8 cellular contexts compared by ENCODE assay signal in the genomic region with DNA sequence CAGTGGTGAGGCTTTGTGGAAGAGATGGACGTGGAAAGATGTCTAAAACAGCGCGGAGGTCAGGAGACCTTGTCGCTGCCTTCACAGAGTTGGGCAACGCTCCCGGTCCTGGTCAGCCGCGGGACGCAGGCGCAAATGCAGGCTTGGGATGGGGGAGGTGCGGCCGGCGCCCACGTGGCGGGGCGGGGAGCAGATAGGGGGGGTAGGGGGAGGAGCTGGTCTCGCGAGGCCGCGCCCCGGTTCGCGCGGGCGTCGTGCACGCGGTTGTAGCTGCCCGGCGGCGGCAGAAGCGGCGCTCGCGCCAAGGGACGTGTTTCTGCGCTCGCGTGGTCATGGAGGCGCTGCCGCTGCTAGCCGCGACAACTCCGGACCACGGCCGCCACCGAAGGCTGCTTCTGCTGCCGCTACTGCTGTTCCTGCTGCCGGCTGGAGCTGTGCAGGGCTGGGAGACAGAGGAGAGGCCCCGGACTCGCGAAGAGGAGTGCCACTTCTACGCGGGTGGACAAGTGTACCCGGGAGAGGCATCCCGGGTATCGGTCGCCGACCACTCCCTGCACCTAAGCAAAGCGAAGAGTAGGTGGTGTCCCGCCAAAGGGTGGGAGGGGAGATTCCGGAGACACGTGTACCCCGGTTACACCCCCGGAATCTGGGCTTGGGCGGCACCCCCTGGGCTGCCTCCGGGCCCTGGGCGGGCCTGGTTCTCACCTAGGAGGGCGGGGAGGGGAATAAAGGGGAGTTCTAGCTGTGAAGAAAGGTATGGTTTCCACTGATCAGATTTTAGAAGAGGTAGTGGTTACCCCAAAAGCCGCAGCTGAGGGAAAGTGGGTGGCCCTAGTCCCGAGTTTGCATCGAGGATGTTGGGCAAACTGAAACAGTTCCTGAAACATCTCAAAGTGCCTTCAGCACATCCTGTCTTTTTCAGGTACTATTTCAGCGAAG. TPM values are rescaled to one million over a fixed set of nuclear protein-coding genes. Genes with fewer than 3 reads are reported as not detected.
DNase-seq lines count a peak whose midpoint lies in the region; ATAC-seq and TF ChIP-seq lines count a peak whose summit lies in the region.

A gene (plus strand): TSS at position 255 of the 939 bp plus-strand sequence. CDS start 78 bp downstream, at position 333.

- peak; percentile 62 for ATAC-seq in GM19035 (IDR thresholded peaks at IDR 0.05; ENCODE audit: unreplicated experiment)
- peak; percentile 54 for ATAC-seq in HG03342 (IDR thresholded peaks at IDR 0.05; ENCODE audit: unreplicated experiment)

- DNase-seq in AG10803 (ENCODE audit: low read depth): peak; percentile 85
- DNase-seq in NCI-H460 (ENCODE audit: extremely low read depth, low read depth): peak; percentile 90
- peak; percentile 59 to 68 for DNase-seq in activated CD4-positive, alpha-beta T cell treated with anti-CD3 and anti-CD28 coated beads for 24 hours (ENCODE audit: low read depth in 2 of 2)
- DNase-seq in stimulated activated CD4-positive, alpha-beta T cell treated with anti-CD3 and anti-CD28 coated beads, Interleukin-1b, Interleukin-23, amount 100 ng/mL, for 24 hours (ENCODE audit: low read depth in 4 of 4, low spot score in 1 of 4): peak; percentile 48 to 70 (median 66)

- H3K27ac ChIP-seq in cingulate gyrus (ENCODE audit: low read depth, low read length) (peak within 1 kb of the TSS; percentile 13), layer of hippocampus (ENCODE audit: low read depth, low read length) (peak within 1 kb of the TSS; percentile 68)

- peak within 1 kb of the TSS; percentile 75 for H3K4me3 ChIP-seq in AG10803 (ENCODE audit: low read length)

- TF ChIP-seq CTCF in AG10803 (conservative IDR thresholded peaks at IDR 0.05; ENCODE audit: low read length): no peak

- H3K27me3 ChIP-seq in layer of hippocampus (ENCODE audit: control insufficient read depth, insufficient read depth, low read length): no peaks in the 10 kb centered on the region

RNA-seq across cellular contexts. Expression of the gene that starts here (rescaled TPM):
- total RNA-seq in NCI-H460 (2014; rRNA removed; shearing (Covaris generic)): 583 and 606 TPM in 2 replicates
- polyA plus RNA-seq in NCI-H460 (2014; cell fraction: nucleus; rRNA removed): 586 and 654 TPM in 2 replicates

Comparison
In these comparisons a context has a peak if more than half of its experiments do, and no peak if none do; other contexts are left out.
1. Peak in every context shown above with its lines: DNase-seq, ATAC-seq, H3K4me3 ChIP-seq and H3K27ac ChIP-seq.